In genomic region chr18:10062292-10062940, GRCh38 we compare ENCODE assay signal across 16 cellular contexts.
A peak's percentile ranks its signal among the peaks of the same experiment; 100 is the strongest.
DNase-seq lines count a peak whose midpoint lies in the region; ATAC-seq and TF ChIP-seq lines count a peak whose summit lies in the region.
"Had no signal": no experiment of that assay in that cellular context is flagged by ENCODE, and none has a peak within 500 bp of the region (broad histone marks: within the 10 kb centered on the region; RNA-seq: fewer than 3 reads in every experiment).

No MANE protein-coding gene starts in this region.

- peak overlapping the region; percentile 83 for H4K91ac ChIP-seq in mesenchymal stem cell (ENCODE audit: low read length)

- TF ChIP-seq POLR2A in heart left ventricle (IDR thresholded peaks at IDR 0.05) (no peak), body of pancreas (IDR thresholded peaks at IDR 0.05) (no peak)

- H3K4me1 ChIP-seq in heart left ventricle (peaks cover 0 to 60% (median 33%) of the 10 kb centered on the region in 12 donors), right cardiac atrium (ENCODE audit: control insufficient read depth, insufficient read depth, low read length) (peaks cover 2% of the 10 kb centered on the region), body of pancreas (peaks cover 22% of the 10 kb centered on the region), mesenchymal stem cell (ENCODE audit: control insufficient read depth, insufficient read depth, low read depth, low read length) (peaks cover 11% of the 10 kb centered on the region)

- no peaks in the 10 kb centered on the region for H3K9me3 ChIP-seq in heart left ventricle
- H3K9me3 ChIP-seq in right cardiac atrium (ENCODE audit: control insufficient read depth, low read length), result no peaks in the 10 kb centered on the region
- no peaks in the 10 kb centered on the region for H3K9me3 ChIP-seq in body of pancreas
- H3K9me3 ChIP-seq in mesenchymal stem cell (ENCODE audit: control insufficient read depth, low read length), result no peaks in the 10 kb centered on the region
- H3K9me3 ChIP-seq: stomach had no signal

- H3K4ac ChIP-seq in mesenchymal stem cell (ENCODE audit: low read depth in 1 of 2, low read length in 2 of 2), result peak overlapping the region in 1 of 2 experiments; percentile 63

- no peaks in the 10 kb centered on the region for H3K79me1 ChIP-seq in mesenchymal stem cell (replicated peaks; ENCODE audit: low read length, poor library complexity, severe bottlenecking)

- no peak overlapping the region for H3K9ac ChIP-seq in mesenchymal stem cell (ENCODE audit: low read length)
- H3K9ac ChIP-seq: KMS-11 had no signal

- H3K4me3 ChIP-seq in heart left ventricle (no peak overlapping the region), right cardiac atrium (ENCODE audit: low read length) (no peak overlapping the region), body of pancreas (no peak overlapping the region), mesenchymal stem cell (ENCODE audit: insufficient read depth in 1 of 2, low read depth in 1 of 2, low read length in 2 of 2) (no peak overlapping the region)
- H3K4me3 ChIP-seq: stomach had no signal

- no peaks in the 10 kb centered on the region for H3K9me3 Mint-ChIP-seq in activated T-cell treated with anti-CD3 and anti-CD28 coated beads, Interleukin-2, amount 50 U/mL, for 24 hours

- H3K4me3 Mint-ChIP-seq in activated T-cell treated with anti-CD3 and anti-CD28 coated beads, Interleukin-2, amount 50 U/mL, for 24 hours, result no peak overlapping the region

- H3K27ac ChIP-seq in heart left ventricle (peak overlapping the region in 2 of 12 donors; percentile 18 to 57), right cardiac atrium (ENCODE audit: low read length) (no peak overlapping the region), body of pancreas (no peak overlapping the region), mesenchymal stem cell (ENCODE audit: low read length, poor library complexity, severe bottlenecking) (peak overlapping the region; percentile 25)
- H3K27ac ChIP-seq: KMS-11, VCaP had no signal

- H3K36me3 ChIP-seq in heart left ventricle (no peaks in the 10 kb centered on the region), body of pancreas (replicated peaks in 1 of 2; ENCODE audit: insufficient read depth in 1 of 2, low read depth in 2 of 2) (no peaks in the 10 kb centered on the region), mesenchymal stem cell (ENCODE audit: control insufficient read depth in 1 of 2, insufficient read depth in 2 of 2, low read depth in 1 of 2, low read length in 2 of 2) (no peaks in the 10 kb centered on the region)
- H3K36me3 ChIP-seq: stomach had no signal

- H3K36me3 Mint-ChIP-seq in activated T-cell treated with anti-CD3 and anti-CD28 coated beads, Interleukin-2, amount 50 U/mL, for 24 hours (ENCODE audit: low read depth), result no peaks in the 10 kb centered on the region

- peak overlapping the region; percentile 74 for H4K8ac ChIP-seq in mesenchymal stem cell (ENCODE audit: low read length)

- TF ChIP-seq CTCF in heart left ventricle (IDR thresholded peaks at IDR 0.05) (no peak), body of pancreas (IDR thresholded peaks at IDR 0.05) (no peak)

- ATAC-seq in heart left ventricle, result peak in 3 of 4 donors; percentile 8 to 43 (median 25)
- ATAC-seq in right cardiac atrium, result no peak
- ATAC-seq in body of pancreas, result peak; percentile 47
- ATAC-seq: left colon had no signal

- peaks cover 5% of the 10 kb centered on the region for H3K4me1 Mint-ChIP-seq in activated T-cell treated with anti-CD3 and anti-CD28 coated beads, Interleukin-2, amount 50 U/mL, for 24 hours (ENCODE audit: low read depth)

- H2BK12ac ChIP-seq in mesenchymal stem cell (ENCODE audit: low read length in 2 of 2), result peak overlapping the region; percentile 92 to 99

- H3K18ac ChIP-seq in mesenchymal stem cell (ENCODE audit: low read depth in 1 of 2, low read length in 2 of 2), result peak overlapping the region; percentile 37 to 85

- no peak overlapping the region for H2AFZ ChIP-seq in mesenchymal stem cell (ENCODE audit: low read depth, low read length)

- H3K27me3 Mint-ChIP-seq in activated T-cell treated with anti-CD3 and anti-CD28 coated beads, Interleukin-2, amount 50 U/mL, for 24 hours, result peaks cover 4% of the 10 kb centered on the region

- H3K14ac ChIP-seq in mesenchymal stem cell (ENCODE audit: low read length in 2 of 2), result peak overlapping the region in 1 of 2 experiments; percentile 84

- CTCF ChIA-PET in HEK293T (lab: Yijun Ruan, JAX), result no interaction called here

- H3K27ac Mint-ChIP-seq in activated T-cell treated with anti-CD3 and anti-CD28 coated beads, Interleukin-2, amount 50 U/mL, for 24 hours, result no peak overlapping the region

- H3K27me3 ChIP-seq in heart left ventricle (no peaks in the 10 kb centered on the region), right cardiac atrium (ENCODE audit: control insufficient read depth, insufficient read depth) (no peaks in the 10 kb centered on the region), body of pancreas (no peaks in the 10 kb centered on the region), mesenchymal stem cell (ENCODE audit: control insufficient read depth in 1 of 2, insufficient read depth in 1 of 2, low read length in 2 of 2) (no peaks in the 10 kb centered on the region)
- H3K27me3 ChIP-seq: stomach had no signal

- H2BK120ac ChIP-seq in mesenchymal stem cell (ENCODE audit: low read depth, low read length), result peak overlapping the region; percentile 82

- H3K23ac ChIP-seq in mesenchymal stem cell (ENCODE audit: low read length in 2 of 2), result no peak overlapping the region

- H2AK5ac ChIP-seq in mesenchymal stem cell (ENCODE audit: low read length, severe bottlenecking), result no peak overlapping the region

- DNase-seq in heart left ventricle (no peak), right cardiac atrium (no peak), body of pancreas (no peak), mesenchymal stem cell (peak; percentile 81), HEK293T (ENCODE audit: extremely low spot score) (no peak), globus pallidus (ENCODE audit: low spot score) (no peak), NCI-H1092 treated with DMSO at 0.1 percent for 48 hours (lab: John Stamatoyannopoulos, UW) (no peak)
- DNase-seq in activated T-cell treated with anti-CD3 and anti-CD28 coated beads, Interleukin-2, amount 50 U/mL, for 24 hours, result no peak
- DNase-seq: Calu3, dermis blood vessel endothelial cell, hypothalamus, left colon, NCI-H446 treated with DMSO at 0.1 percent for 48 hours, stomach had no signal

- H3K4me2 ChIP-seq in mesenchymal stem cell (ENCODE audit: low read length, poor library complexity, severe bottlenecking), result no peak overlapping the region
- H3K4me2 ChIP-seq: KMS-11 had no signal

- H2BK15ac ChIP-seq in mesenchymal stem cell (ENCODE audit: low read depth, poor library complexity, severe bottlenecking), result no peak overlapping the region

- 54 to 62% (median 62%) methylated on average over 7 of the region's 7 CpGs for WGBS in heart left ventricle, 4 donors
- 64% methylated on average over 7 of the region's 7 CpGs for WGBS in right cardiac atrium
- WGBS in body of pancreas, 2 donors, result 61 to 71% methylated on average over 7 of the region's 7 CpGs
- WGBS in mesenchymal stem cell, result 19% methylated on average over 7 of the region's 7 CpGs

- POLR2A ChIA-PET in HEK293T (lab: Yijun Ruan, JAX), result no interaction called here

- intact Hi-C loops in heart left ventricle (cut with DNase I) (no loop called here), right cardiac atrium (cut with DNase I) (no loop called here), body of pancreas (cut with DNase I) (no loop called here)

- H2BK5ac ChIP-seq in mesenchymal stem cell (ENCODE audit: low read depth, low read length, poor library complexity, severe bottlenecking), result no peak overlapping the region

TF ChIP-seq in HEK293T, 16 proteins besides CTCF, POLR2A, EP300 and RAD21:
- no peak for TF ChIP-seq FOXM1 (IDR thresholded peaks at IDR 0.05; ENCODE audit: borderline replicate concordance)
- no peak for TF ChIP-seq HDGF (IDR thresholded peaks at IDR 0.05; ENCODE audit: borderline replicate concordance)
- TF ChIP-seq LEF1 (IDR thresholded peaks at IDR 0.05; ENCODE audit: borderline replicate concordance), result no peak
- no peak for TF ChIP-seq TARDBP (IDR thresholded peaks at IDR 0.05)
- no peak for TF ChIP-seq PKNOX1 (IDR thresholded peaks at IDR 0.05)
- TF ChIP-seq ZNF384 (IDR thresholded peaks at IDR 0.05), result no peak
- TF ChIP-seq ELF4 (IDR thresholded peaks at IDR 0.05), result no peak
- TF ChIP-seq SUZ12 (IDR thresholded peaks at IDR 0.05), result no peak
- no peak for TF ChIP-seq CTBP1 (IDR thresholded peaks at IDR 0.05; ENCODE audit: borderline replicate concordance)
- no peak for TF ChIP-seq FOXK2 (IDR thresholded peaks at IDR 0.05)
- no peak for TF ChIP-seq FOXA1 (IDR thresholded peaks at IDR 0.05)
- no peak for TF ChIP-seq SP1 (IDR thresholded peaks at IDR 0.05)

Comparison
In these comparisons a context has a peak if more than half of its experiments do, and no peak if none do; other contexts are left out.
1. ATAC-seq: peak in heart left ventricle (3 of 4) and body of pancreas (single experiment); none in right cardiac atrium (0 of 2).